Comparison of ENCODE assay signal across 1 cellular context in the genomic region with DNA sequence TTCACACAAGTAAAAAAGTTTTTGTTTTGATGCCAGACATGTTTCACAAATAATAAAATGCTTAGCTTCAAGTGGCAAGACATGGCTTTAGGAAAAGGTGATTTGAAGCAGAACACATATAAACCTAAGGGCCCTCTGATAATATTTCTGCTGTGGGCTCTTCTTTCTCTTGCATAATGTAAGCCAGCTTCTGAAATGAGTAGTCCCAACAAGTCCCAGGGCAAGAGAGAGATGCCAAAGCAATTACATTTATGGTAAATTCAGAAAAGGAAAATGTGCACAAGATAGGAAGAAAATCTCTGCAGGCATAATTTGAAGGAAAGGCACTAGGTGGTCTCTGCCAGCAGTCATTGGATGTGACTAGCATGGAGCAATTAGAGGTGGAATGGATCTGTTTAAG.
TF ChIP-seq lines count a peak whose summit lies in the region.

No MANE protein-coding gene starts in this region.

TF ChIP-seq in K562, 482 proteins besides CTCF, POLR2A, EP300 and RAD21:
- TF ChIP-seq L3MBTL2 (IDR thresholded peaks at IDR 0.05) (no peak), TAF9B (IDR thresholded peaks at IDR 0.05; ENCODE audit: partially characterized antibody) (no peak), ZNF644 (tag; IDR thresholded peaks at IDR 0.05; ENCODE audit: low read depth) (no peak), KHSRP (IDR thresholded peaks at IDR 0.05) (no peak), ZNF143 (CRISPR knock-in tag; IDR thresholded peaks at IDR 0.05) (no peak), NR2C1 (IDR thresholded peaks at IDR 0.05) (no peak), NR2C1 (tag; IDR thresholded peaks at IDR 0.05) (no peak), COPS2 (conservative IDR thresholded peaks at IDR 0.05) (no peak), POLR2AphosphoS5 (IDR thresholded peaks at IDR 0.05; ENCODE audit: control insufficient read depth, insufficient read depth, low read depth, low read length) (no peak), NFRKB (IDR thresholded peaks at IDR 0.05; ENCODE audit: low read depth) (no peak), ZBED1 (IDR thresholded peaks at IDR 0.05) (no peak), CC2D1A (IDR thresholded peaks at IDR 0.05) (no peak), GTF2F1 (IDR thresholded peaks at IDR 0.05; ENCODE audit: low read depth, low read length) (no peak), RFX5 (IDR thresholded peaks at IDR 0.05; ENCODE audit: low read depth, low read length) (no peak), ZNF174 (CRISPR knock-in tag; IDR thresholded peaks at IDR 0.05) (no peak)
- TF ChIP-seq, protein P1, sequence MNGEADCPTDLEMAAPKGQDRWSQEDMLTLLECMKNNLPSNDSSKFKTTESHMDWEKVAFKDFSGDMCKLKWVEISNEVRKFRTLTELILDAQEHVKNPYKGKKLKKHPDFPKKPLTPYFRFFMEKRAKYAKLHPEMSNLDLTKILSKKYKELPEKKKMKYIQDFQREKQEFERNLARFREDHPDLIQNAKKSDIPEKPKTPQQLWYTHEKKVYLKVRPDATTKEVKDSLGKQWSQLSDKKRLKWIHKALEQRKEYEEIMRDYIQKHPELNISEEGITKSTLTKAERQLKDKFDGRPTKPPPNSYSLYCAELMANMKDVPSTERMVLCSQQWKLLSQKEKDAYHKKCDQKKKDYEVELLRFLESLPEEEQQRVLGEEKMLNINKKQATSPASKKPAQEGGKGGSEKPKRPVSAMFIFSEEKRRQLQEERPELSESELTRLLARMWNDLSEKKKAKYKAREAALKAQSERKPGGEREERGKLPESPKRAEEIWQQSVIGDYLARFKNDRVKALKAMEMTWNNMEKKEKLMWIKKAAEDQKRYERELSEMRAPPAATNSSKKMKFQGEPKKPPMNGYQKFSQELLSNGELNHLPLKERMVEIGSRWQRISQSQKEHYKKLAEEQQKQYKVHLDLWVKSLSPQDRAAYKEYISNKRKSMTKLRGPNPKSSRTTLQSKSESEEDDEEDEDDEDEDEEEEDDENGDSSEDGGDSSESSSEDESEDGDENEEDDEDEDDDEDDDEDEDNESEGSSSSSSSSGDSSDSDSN (IDR thresholded peaks at IDR 0.05; ENCODE audit: borderline replicate concordance in 1 of 2, low read depth in 2 of 2, low read length in 2 of 2), result no peak
- TF ChIP-seq, protein P2, sequence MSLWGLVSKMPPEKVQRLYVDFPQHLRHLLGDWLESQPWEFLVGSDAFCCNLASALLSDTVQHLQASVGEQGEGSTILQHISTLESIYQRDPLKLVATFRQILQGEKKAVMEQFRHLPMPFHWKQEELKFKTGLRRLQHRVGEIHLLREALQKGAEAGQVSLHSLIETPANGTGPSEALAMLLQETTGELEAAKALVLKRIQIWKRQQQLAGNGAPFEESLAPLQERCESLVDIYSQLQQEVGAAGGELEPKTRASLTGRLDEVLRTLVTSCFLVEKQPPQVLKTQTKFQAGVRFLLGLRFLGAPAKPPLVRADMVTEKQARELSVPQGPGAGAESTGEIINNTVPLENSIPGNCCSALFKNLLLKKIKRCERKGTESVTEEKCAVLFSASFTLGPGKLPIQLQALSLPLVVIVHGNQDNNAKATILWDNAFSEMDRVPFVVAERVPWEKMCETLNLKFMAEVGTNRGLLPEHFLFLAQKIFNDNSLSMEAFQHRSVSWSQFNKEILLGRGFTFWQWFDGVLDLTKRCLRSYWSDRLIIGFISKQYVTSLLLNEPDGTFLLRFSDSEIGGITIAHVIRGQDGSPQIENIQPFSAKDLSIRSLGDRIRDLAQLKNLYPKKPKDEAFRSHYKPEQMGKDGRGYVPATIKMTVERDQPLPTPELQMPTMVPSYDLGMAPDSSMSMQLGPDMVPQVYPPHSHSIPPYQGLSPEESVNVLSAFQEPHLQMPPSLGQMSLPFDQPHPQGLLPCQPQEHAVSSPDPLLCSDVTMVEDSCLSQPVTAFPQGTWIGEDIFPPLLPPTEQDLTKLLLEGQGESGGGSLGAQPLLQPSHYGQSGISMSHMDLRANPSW (CRISPR knock-in tag; IDR thresholded peaks at IDR 0.05), result no peak
- TF ChIP-seq, protein P3, sequence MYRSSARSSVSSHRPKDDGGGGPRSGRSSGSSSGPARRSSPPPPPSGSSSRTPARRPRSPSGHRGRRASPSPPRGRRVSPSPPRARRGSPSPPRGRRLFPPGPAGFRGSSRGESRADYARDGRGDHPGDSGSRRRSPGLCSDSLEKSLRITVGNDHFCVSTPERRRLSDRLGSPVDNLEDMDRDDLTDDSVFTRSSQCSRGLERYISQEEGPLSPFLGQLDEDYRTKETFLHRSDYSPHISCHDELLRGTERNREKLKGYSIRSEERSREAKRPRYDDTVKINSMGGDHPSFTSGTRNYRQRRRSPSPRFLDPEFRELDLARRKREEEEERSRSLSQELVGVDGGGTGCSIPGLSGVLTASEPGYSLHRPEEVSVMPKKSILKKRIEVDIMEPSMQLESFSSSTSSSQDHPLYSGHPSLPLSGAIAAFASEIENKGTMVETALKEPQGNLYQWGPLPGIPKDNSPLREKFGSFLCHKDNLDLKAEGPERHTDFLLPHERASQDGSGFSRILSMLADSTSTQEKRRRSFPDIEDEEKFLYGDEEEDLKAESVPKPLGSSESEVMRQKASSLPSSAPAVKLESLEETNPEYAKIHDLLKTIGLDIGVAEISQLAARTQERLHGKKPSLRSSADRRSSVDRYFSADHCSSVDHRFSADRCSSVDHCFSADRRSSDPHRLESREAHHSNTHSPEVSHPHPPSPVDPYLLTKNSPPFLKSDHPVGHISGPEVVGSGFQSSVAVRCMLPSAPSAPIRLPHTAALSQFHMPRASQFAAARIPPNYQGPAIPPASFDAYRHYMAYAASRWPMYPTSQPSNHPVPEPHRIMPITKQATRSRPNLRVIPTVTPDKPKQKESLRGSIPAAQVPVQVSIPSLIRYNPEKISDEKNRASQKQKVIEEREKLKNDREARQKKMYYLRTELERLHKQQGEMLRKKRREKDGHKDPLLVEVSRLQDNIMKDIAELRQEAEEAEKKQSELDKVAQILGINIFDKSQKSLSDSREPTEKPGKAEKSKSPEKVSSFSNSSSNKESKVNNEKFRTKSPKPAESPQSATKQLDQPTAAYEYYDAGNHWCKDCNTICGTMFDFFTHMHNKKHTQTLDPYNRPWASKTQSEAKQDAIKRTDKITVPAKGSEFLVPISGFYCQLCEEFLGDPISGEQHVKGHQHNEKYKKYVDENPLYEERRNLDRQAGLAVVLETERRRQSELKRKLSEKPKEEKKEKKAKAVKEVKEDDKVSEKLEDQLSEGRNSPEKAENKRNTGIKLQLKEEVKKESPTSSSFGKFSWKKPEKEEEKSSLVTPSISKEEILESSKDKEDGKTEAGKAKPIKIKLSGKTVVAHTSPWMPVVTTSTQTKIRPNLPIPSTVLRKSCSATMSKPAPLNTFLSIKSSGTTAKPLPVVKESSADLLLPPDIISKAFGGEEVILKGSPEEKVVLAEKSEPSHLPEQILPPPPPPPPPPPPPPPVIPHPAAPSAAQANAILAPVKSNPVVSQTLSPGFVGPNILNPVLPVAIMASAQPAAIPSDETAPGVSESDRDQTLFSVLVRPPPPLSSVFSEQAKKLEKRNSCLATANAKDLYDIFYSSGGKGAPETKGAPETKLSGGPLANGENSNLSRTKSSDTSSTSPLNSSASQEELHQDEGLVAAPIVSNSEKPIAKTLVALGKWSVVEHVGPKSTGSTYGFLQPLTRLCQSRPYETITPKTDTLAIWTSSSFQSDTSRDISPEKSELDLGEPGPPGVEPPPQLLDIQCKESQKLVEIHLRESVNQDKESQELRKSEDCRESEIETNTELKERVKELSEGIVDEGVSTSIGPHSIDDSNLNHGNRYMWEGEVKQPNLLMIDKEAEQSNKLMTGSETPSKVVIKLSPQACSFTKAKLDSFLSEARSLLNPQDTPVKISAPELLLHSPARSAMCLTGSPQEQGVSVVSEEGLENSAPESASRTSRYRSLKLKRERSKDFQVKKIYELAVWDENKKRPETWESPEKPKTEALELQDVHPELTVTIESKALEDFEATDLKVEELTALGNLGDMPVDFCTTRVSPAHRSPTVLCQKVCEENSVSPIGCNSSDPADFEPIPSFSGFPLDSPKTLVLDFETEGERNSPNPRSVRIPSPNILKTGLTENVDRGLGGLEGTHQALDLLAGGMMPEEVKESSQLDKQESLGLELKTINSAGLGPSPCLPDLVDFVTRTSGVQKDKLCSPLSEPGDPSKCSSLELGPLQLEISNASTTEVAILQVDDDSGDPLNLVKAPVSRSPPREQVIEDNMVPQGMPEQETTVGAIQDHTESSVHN (IDR thresholded peaks at IDR 0.05; ENCODE audit: borderline replicate concordance in 1 of 2, low read depth in 1 of 2), result no peak
- TF ChIP-seq, protein P4, sequence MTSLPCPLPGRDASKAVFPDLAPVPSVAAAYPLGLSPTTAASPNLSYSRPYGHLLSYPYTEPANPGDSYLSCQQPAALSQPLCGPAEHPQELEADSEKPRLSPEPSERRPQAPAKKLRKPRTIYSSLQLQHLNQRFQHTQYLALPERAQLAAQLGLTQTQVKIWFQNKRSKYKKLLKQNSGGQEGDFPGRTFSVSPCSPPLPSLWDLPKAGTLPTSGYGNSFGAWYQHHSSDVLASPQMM (CRISPR knock-in tag; IDR thresholded peaks at IDR 0.05), result no peak
- TF ChIP-seq, protein P5, sequence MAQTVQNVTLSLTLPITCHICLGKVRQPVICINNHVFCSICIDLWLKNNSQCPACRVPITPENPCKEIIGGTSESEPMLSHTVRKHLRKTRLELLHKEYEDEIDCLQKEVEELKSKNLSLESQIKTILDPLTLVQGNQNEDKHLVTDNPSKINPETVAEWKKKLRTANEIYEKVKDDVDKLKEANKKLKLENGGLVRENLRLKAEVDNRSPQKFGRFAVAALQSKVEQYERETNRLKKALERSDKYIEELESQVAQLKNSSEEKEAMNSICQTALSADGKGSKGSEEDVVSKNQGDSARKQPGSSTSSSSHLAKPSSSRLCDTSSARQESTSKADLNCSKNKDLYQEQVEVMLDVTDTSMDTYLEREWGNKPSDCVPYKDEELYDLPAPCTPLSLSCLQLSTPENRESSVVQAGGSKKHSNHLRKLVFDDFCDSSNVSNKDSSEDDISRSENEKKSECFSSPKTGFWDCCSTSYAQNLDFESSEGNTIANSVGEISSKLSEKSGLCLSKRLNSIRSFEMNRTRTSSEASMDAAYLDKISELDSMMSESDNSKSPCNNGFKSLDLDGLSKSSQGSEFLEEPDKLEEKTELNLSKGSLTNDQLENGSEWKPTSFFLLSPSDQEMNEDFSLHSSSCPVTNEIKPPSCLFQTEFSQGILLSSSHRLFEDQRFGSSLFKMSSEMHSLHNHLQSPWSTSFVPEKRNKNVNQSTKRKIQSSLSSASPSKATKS (CRISPR knock-in tag; IDR thresholded peaks at IDR 0.05), result no peak
